1 cellular context compared by ENCODE assay signal in genomic region chr22:40621309-40622151, GRCh38.
TF ChIP-seq lines count a peak whose summit lies in the region.

No MANE protein-coding gene starts in this region.

TF ChIP-seq in GM12878, 131 proteins besides CTCF, POLR2A, EP300 and RAD21:
- TF ChIP-seq TARDBP (IDR thresholded peaks at IDR 0.05; ENCODE audit: borderline replicate concordance), result no peak
- TF ChIP-seq ZZZ3 (IDR thresholded peaks at IDR 0.05; ENCODE audit: control insufficient read depth, insufficient read length, low read depth), result no peak
- no peak for TF ChIP-seq MXI1 (IDR thresholded peaks at IDR 0.05; ENCODE audit: low read depth, low read length)
- no peak for TF ChIP-seq GABPA (IDR thresholded peaks at IDR 0.05; ENCODE audit: low read depth)
- TF ChIP-seq CEBPZ (IDR thresholded peaks at IDR 0.05; ENCODE audit: low read depth, low read length), result no peak
- no peak for TF ChIP-seq MTA2 (IDR thresholded peaks at IDR 0.05; ENCODE audit: low read depth)
- no peak for TF ChIP-seq CBFB (IDR thresholded peaks at IDR 0.05; ENCODE audit: low read depth)
- TF ChIP-seq ATF3 (IDR thresholded peaks at IDR 0.05; ENCODE audit: borderline replicate concordance, extremely low read depth, low read depth, low read length), result no peak
- TF ChIP-seq NKRF (conservative IDR thresholded peaks at IDR 0.05), result no peak
- TF ChIP-seq TAF1 (IDR thresholded peaks at IDR 0.05; ENCODE audit: borderline replicate concordance, low read depth, low read length), result no peak
- no peak for TF ChIP-seq STAT1 (conservative IDR thresholded peaks at IDR 0.05)
- no peak for TF ChIP-seq PKNOX1 (IDR thresholded peaks at IDR 0.05)
- no peak for TF ChIP-seq NRF1 (conservative IDR thresholded peaks at IDR 0.05; ENCODE audit: low read depth, low read length)
- TF ChIP-seq KAT2A (conservative IDR thresholded peaks at IDR 0.05; ENCODE audit: control insufficient read depth, low read depth, low read length), result no peak
- no peak for TF ChIP-seq REST (IDR thresholded peaks at IDR 0.05; ENCODE audit: low read depth, low read length)
- TF ChIP-seq ATF7 (IDR thresholded peaks at IDR 0.05; ENCODE audit: low read depth), result no peak
- TF ChIP-seq CREB1 (IDR thresholded peaks at IDR 0.05; ENCODE audit: low read depth), result no peak
- no peak for TF ChIP-seq RUNX3 (IDR thresholded peaks at IDR 0.05; ENCODE audit: low read length)
- TF ChIP-seq ZNF687 (IDR thresholded peaks at IDR 0.05), result no peak
TF ChIP-seq in GM12878: peak in this region for 0.
